ENCODE assay signal across 20 cellular contexts in the genomic region with DNA sequence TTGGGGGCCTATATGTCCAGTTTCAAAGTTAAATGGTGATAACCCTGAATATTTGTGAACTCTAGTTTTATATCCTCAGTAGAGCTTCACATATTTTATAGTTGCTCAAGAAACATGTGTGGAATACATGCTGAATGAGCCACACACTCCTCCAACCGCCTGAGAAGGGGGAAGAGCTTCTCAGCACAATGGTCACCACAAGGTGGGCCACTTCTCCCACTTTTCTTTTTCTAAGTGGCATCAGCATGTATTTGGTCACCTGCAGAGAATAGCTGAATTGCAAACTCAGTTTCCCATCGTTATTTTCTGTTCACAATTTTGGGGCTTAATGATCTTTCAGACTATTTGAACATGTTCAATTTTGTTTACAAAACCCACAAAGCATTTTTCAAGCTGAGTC.
DNase-seq lines count a peak whose midpoint lies in the region; ATAC-seq and TF ChIP-seq lines count a peak whose summit lies in the region.
"Had no signal": no experiment of that assay in that cellular context is flagged by ENCODE, and none has a peak within 500 bp of the region (broad histone marks: within the 10 kb centered on the region; RNA-seq: fewer than 3 reads in every experiment).

No MANE protein-coding gene starts in this region.

- H3K4me3 Mint-ChIP-seq in Calu3 (ENCODE audit: low read depth, unreplicated experiment), result no peak overlapping the region
- no peak overlapping the region for H3K4me3 Mint-ChIP-seq in activated CD8-positive, alpha-beta memory T cell treated with anti-CD3 and anti-CD28 coated beads, Interleukin-2, amount 10 ng/mL, durations not matched to agents 7 days and 5 days
- H3K4me3 Mint-ChIP-seq: activated naive CD4-positive, alpha-beta T cell treated with anti-CD3 and anti-CD28 coated beads, Interleukin-2, amount 50 U/mL, for 24 hours; CD4-positive, CD25-positive, alpha-beta regulatory T cell; central memory CD8-positive, alpha-beta T cell; stimulated activated effector memory CD8-positive, alpha-beta T cell treated with anti-CD3 and anti-CD28 coated beads, Interleukin-12 subunit alpha, Interleukin-12 subunit beta, amount 100 ng/mL, for 72 hours had no signal

- no TSS peak for BruUV-seq in Calu3 (replicated peaks; lab: Mats Ljungman, UMichigan)

- CTCF ChIA-PET in Calu3 (lab: Charles Lee), result interaction anchor here (0.9 to 1.5 kb wide), 2 partner anchors 790 to 797 kb away, joined by 3 to 5 read pairs; partner anchors contain the start of gene NRP2
- CTCF ChIA-PET in activated CD8-positive, alpha-beta memory T cell treated with anti-CD3 and anti-CD28 coated beads, Interleukin-2, amount 10 ng/mL, durations not matched to agents 7 days and 5 days (lab: Charles Lee), result interaction anchor here (0.6 to 1.1 kb wide), 2 partner anchors 191 to 971 kb away, joined by 3 read pairs; no protein-coding TSS in a partner anchor

- no peak for ATAC-seq in activated CD8-positive, alpha-beta memory T cell treated with anti-CD3 and anti-CD28 coated beads, Interleukin-2, amount 10 ng/mL, durations not matched to agents 7 days and 5 days
- ATAC-seq: left lobe of liver; right cardiac atrium; stimulated activated effector memory CD8-positive, alpha-beta T cell treated with anti-CD3 and anti-CD28 coated beads, Interleukin-12 subunit alpha, Interleukin-12 subunit beta, amount 100 ng/mL, for 72 hours; upper lobe of right lung had no signal

- no peaks in the 10 kb centered on the region for H3K27me3 Mint-ChIP-seq in Calu3 (ENCODE audit: unreplicated experiment)
- no peaks in the 10 kb centered on the region for H3K27me3 Mint-ChIP-seq in activated CD8-positive, alpha-beta memory T cell treated with anti-CD3 and anti-CD28 coated beads, Interleukin-2, amount 10 ng/mL, durations not matched to agents 7 days and 5 days
- H3K27me3 Mint-ChIP-seq: activated naive CD4-positive, alpha-beta T cell treated with anti-CD3 and anti-CD28 coated beads, Interleukin-2, amount 50 U/mL, for 24 hours; CD4-positive, CD25-positive, alpha-beta regulatory T cell; central memory CD8-positive, alpha-beta T cell had no signal

- no peaks in the 10 kb centered on the region for H3K79me2 ChIP-seq in Karpas-422 (ENCODE audit: low read length)

- intact Hi-C loops in Calu3 (cut with micrococcal nuclease; ENCODE audit: unreplicated experiment), result loop anchor here (1.0 kb wide), 1 partner anchor 791 kb away; no protein-coding TSS in a partner anchor
- intact Hi-C loops in breast epithelium (cut with DNase I; ENCODE audit: low total_unique reads), result no loop called here

- no peak overlapping the region for H3K4me2 ChIP-seq in Karpas-422 (ENCODE audit: low read depth, low read length, poor library complexity, severe bottlenecking)

- no peaks in the 10 kb centered on the region for H3K9me3 ChIP-seq in breast epithelium
- no peaks in the 10 kb centered on the region for H3K9me3 ChIP-seq in Karpas-422 (ENCODE audit: low read length)
- H3K9me3 ChIP-seq: upper lobe of right lung had no signal

- H3K9ac ChIP-seq in Karpas-422 (ENCODE audit: low read length), result no peak overlapping the region

- TF ChIP-seq CTCF in Calu3 (IDR thresholded peaks at IDR 0.05; ENCODE audit: unreplicated experiment) (no peak), LNCaP clone FGC (IDR thresholded peaks at IDR 0.05; ENCODE audit: control insufficient read depth, extremely low read depth, insufficient read depth) (0 out of 2 replicates have a peak, but pooled peaks have one; percentile 10), astrocyte of the spinal cord (IDR thresholded peaks at IDR 0.05; ENCODE audit: low read depth, low read length) (peak; percentile 12), breast epithelium (IDR thresholded peaks at IDR 0.05) (no peak)

- H3K36me3 Mint-ChIP-seq in Calu3 (ENCODE audit: insufficient read depth, unreplicated experiment), result no peaks in the 10 kb centered on the region
- no peaks in the 10 kb centered on the region for H3K36me3 Mint-ChIP-seq in activated CD8-positive, alpha-beta memory T cell treated with anti-CD3 and anti-CD28 coated beads, Interleukin-2, amount 10 ng/mL, durations not matched to agents 7 days and 5 days
- H3K36me3 Mint-ChIP-seq: activated naive CD4-positive, alpha-beta T cell treated with anti-CD3 and anti-CD28 coated beads, Interleukin-2, amount 50 U/mL, for 24 hours; CD4-positive, CD25-positive, alpha-beta regulatory T cell; stimulated activated effector memory CD8-positive, alpha-beta T cell treated with anti-CD3 and anti-CD28 coated beads, Interleukin-12 subunit alpha, Interleukin-12 subunit beta, amount 100 ng/mL, for 72 hours had no signal

- H3K36me3 ChIP-seq in breast epithelium (no peaks in the 10 kb centered on the region), Karpas-422 (ENCODE audit: insufficient read depth, low read length) (no peaks in the 10 kb centered on the region)
- H3K36me3 ChIP-seq: upper lobe of right lung had no signal

- no peaks in the 10 kb centered on the region for H3K9me3 Mint-ChIP-seq in Calu3 (ENCODE audit: low read depth, unreplicated experiment)
- H3K9me3 Mint-ChIP-seq in activated CD8-positive, alpha-beta memory T cell treated with anti-CD3 and anti-CD28 coated beads, Interleukin-2, amount 10 ng/mL, durations not matched to agents 7 days and 5 days (ENCODE audit: low read depth), result peaks cover 2% of the 10 kb centered on the region

- no peak overlapping the region for H3K27ac Mint-ChIP-seq in Calu3 (ENCODE audit: unreplicated experiment)
- no peak overlapping the region for H3K27ac Mint-ChIP-seq in activated CD8-positive, alpha-beta memory T cell treated with anti-CD3 and anti-CD28 coated beads, Interleukin-2, amount 10 ng/mL, durations not matched to agents 7 days and 5 days
- H3K27ac Mint-ChIP-seq: activated naive CD4-positive, alpha-beta T cell treated with anti-CD3 and anti-CD28 coated beads, Interleukin-2, amount 50 U/mL, for 24 hours; CD4-positive, CD25-positive, alpha-beta regulatory T cell; stimulated activated effector memory CD8-positive, alpha-beta T cell treated with anti-CD3 and anti-CD28 coated beads, Interleukin-12 subunit alpha, Interleukin-12 subunit beta, amount 100 ng/mL, for 72 hours had no signal

- TF ChIP-seq POLR2A in breast epithelium (IDR thresholded peaks at IDR 0.05), result no peak

- no peaks in the 10 kb centered on the region for H3K4me1 Mint-ChIP-seq in Calu3 (ENCODE audit: low read depth, unreplicated experiment)
- peaks cover 16% of the 10 kb centered on the region for H3K4me1 Mint-ChIP-seq in activated CD8-positive, alpha-beta memory T cell treated with anti-CD3 and anti-CD28 coated beads, Interleukin-2, amount 10 ng/mL, durations not matched to agents 7 days and 5 days
- H3K4me1 Mint-ChIP-seq: central memory CD8-positive, alpha-beta T cell had no signal

- H3K27ac ChIP-seq in breast epithelium, result no peak overlapping the region
- H3K27ac ChIP-seq in Karpas-422 (ENCODE audit: low read length), result no peak overlapping the region
- H3K27ac ChIP-seq: upper lobe of right lung had no signal

- H3K27me3 ChIP-seq in breast epithelium (no peaks in the 10 kb centered on the region), Karpas-422 (ENCODE audit: low read length) (no peaks in the 10 kb centered on the region)
- H3K27me3 ChIP-seq: upper lobe of right lung had no signal

- no peaks in the 10 kb centered on the region for H3K9me2 ChIP-seq in Karpas-422 (replicated peaks; ENCODE audit: insufficient read depth, low read length)

- H3K4me3 ChIP-seq in LNCaP clone FGC (ENCODE audit: low read depth, low read length) (no peak overlapping the region), astrocyte of the spinal cord (ENCODE audit: low read depth, low read length) (no peak overlapping the region), breast epithelium (no peak overlapping the region), Karpas-422 (ENCODE audit: low read length) (no peak overlapping the region)
- H3K4me3 ChIP-seq: upper lobe of right lung had no signal

- DNase-seq in Calu3, result peak; percentile 11
- DNase-seq in LNCaP clone FGC (ENCODE audit: low read depth), result no peak
- DNase-seq in astrocyte of the spinal cord (ENCODE audit: low read depth, low spot score), result no peak
- DNase-seq in left kidney (ENCODE audit: low read depth, low spot score), result peak; percentile 52
- no peak for DNase-seq in activated CD8-positive, alpha-beta memory T cell treated with anti-CD3 and anti-CD28 coated beads, Interleukin-2, amount 10 ng/mL, durations not matched to agents 7 days and 5 days
- no peak for DNase-seq in breast epithelium (ENCODE audit: low spot score in 2 of 2)
- DNase-seq in Karpas-422, result no peak
- DNase-seq: activated CD8-positive, alpha-beta memory T cell treated with anti-CD3 and anti-CD28 coated beads, Interleukin-2, amount 50 U/mL, for 48 hours; CD4-positive, CD25-positive, alpha-beta regulatory T cell; hippocampal formation; NCI-H187 treated with DMSO at 0.1 percent for 48 hours; NCI-H774; right cardiac atrium; SIG-M5; stimulated activated CD4-positive, alpha-beta T cell treated with anti-CD3 and anti-CD28 coated beads, Interleukin-4, amount 100 ng/mL, for 24 hours; upper lobe of right lung had no signal

- in situ Hi-C loops in astrocyte of the spinal cord (cut with HindIII; ENCODE audit: low sequenced_read_pairs), result no loop called here

- H3K4me1 ChIP-seq in breast epithelium, result no peaks in the 10 kb centered on the region
- H3K4me1 ChIP-seq in Karpas-422 (ENCODE audit: low read length), result no peaks in the 10 kb centered on the region
- H3K4me1 ChIP-seq: upper lobe of right lung had no signal

- no peaks in the 10 kb centered on the region for H4K20me1 ChIP-seq in Karpas-422 (ENCODE audit: insufficient read depth, low read depth, low read length)

- H2AFZ ChIP-seq in Karpas-422 (ENCODE audit: low read length), result no peak overlapping the region

Comparison
In these comparisons a context has a peak if more than half of its experiments do, and no peak if none do; other contexts are left out.
1. DNase-seq: peak in Calu3 (single experiment) and left kidney (single experiment); none in LNCaP clone FGC (single experiment), astrocyte of the spinal cord (single experiment), activated CD8-positive, alpha-beta memory T cell treated with anti-CD3 and anti-CD28 coated beads, Interleukin-2, amount 10 ng/mL, durations not matched to agents 7 days and 5 days (single experiment), breast epithelium (0 of 2) and Karpas-422 (single experiment).
2. CTCF ChIP-seq: peak in LNCaP clone FGC (single experiment) and astrocyte of the spinal cord (single experiment); none in Calu3 (single experiment) and breast epithelium (0 of 3).